ENCODE assay signal across 1 cellular context in genomic region chr1:223712184-223712855, GRCh38.
TF ChIP-seq lines count a peak whose summit lies in the region.

CAPN2 (plus strand) TSS chr1:223712539; CDS start chr1:223712641, 102 bp downstream.

TF ChIP-seq in endothelial cell of umbilical vein, 7 proteins besides CTCF, POLR2A, EP300 and RAD21:
- TF ChIP-seq GATA2 (IDR thresholded peaks at IDR 0.05; ENCODE audit: insufficient read depth, insufficient read length, low read depth, low read length) (no peak), JUN (IDR thresholded peaks at IDR 0.05; ENCODE audit: borderline replicate concordance, insufficient read depth, insufficient read length, low read depth) (no peak), FOS (IDR thresholded peaks at IDR 0.05; ENCODE audit: borderline replicate concordance, insufficient read depth, low read length) (peak; percentile 92), EZH2 (IDR thresholded peaks at IDR 0.05; ENCODE audit: borderline replicate concordance, low read depth, low read length, severe bottlenecking) (no peak), MYC (IDR thresholded peaks at IDR 0.05; ENCODE audit: low read depth, low read length) (no peak), POLR2AphosphoS5 (IDR thresholded peaks at IDR 0.05; ENCODE audit: insufficient read depth, low read depth, low read length) (peak; percentile 99)
- TF ChIP-seq, protein P1, sequence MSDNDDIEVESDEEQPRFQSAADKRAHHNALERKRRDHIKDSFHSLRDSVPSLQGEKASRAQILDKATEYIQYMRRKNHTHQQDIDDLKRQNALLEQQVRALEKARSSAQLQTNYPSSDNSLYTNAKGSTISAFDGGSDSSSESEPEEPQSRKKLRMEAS (IDR thresholded peaks at IDR 0.05; ENCODE audit: insufficient read depth, insufficient read length): no peak
TF ChIP-seq in endothelial cell of umbilical vein: peak in this region for 2.
